ENCODE assay signal across 6 cellular contexts in the genomic region with DNA sequence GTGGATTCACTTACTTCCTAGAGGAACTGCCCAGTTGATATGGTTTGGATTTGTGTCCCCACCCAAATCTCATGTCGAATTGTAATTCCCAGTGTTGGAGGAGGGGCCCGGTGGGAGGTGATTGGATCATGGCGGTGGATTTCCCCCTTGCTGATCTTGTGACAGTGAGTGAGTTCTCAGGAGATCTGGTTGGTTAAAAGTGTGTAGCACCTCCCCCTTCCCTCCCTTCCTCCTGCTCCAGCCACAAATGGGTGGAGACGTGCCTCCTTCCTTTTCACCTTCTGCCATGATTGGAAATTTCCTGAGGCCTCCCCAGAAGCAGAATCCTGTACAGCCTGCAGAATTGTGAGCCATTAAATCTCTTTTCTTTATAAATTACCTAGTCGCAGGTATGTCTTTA. TPM values are rescaled to one million over a fixed set of nuclear protein-coding genes. Genes with fewer than 3 reads are reported as not detected.
"Had no signal": no experiment of that assay in that cellular context is flagged by ENCODE, and none has a peak within 500 bp of the region (broad histone marks: within the 10 kb centered on the region; RNA-seq: fewer than 3 reads in every experiment).

No MANE protein-coding gene starts in this region.

RNA-seq across cellular contexts. Expression of a gene that starts 30.5 kb away (rescaled TPM):
- total RNA-seq: epithelial cell of proximal tubule, esophagus muscularis mucosa, foreskin keratinocyte, kidney epithelial cell, lung microvascular endothelial cell, mononuclear cell had no signal
- polyA plus RNA-seq: foreskin keratinocyte had no signal
